7 cellular contexts compared by ENCODE assay signal in genomic region chr10:46368956-46369355, GRCh38. TPM values are rescaled to one million over a fixed set of nuclear protein-coding genes. Genes with fewer than 3 reads are reported as not detected.
"Had no signal": no experiment of that assay in that cellular context is flagged by ENCODE, and none has a peak within 500 bp of the region (broad histone marks: within the 10 kb centered on the region; RNA-seq: fewer than 3 reads in every experiment).

No MANE protein-coding gene starts in this region.

RNA-seq across cellular contexts. Expression of gene ANXA8L1, which starts 6.6 kb away (rescaled TPM):
- total RNA-seq: activated CD4-positive, alpha-beta T cell treated with anti-CD3 and anti-CD28 coated beads for 36 hours; activated CD8-positive, alpha-beta T cell treated with anti-CD3 and anti-CD28 coated beads, Interleukin-2, amount 10 ng/mL, durations not matched to agents 7 days and 5 days; activated T-helper 2 cell treated with anti-CD3 and anti-CD28 coated beads, Interferon-gamma antibody, Interleukin-2, Interleukin-4, amounts not matched to agents 10 μg/mL and 5 μg/mL and 100 μg/mL, durations not matched to agents 14 hours and 24 hours and 36 hours; ascending aorta; T-cell; T-helper 17 cell; WTC11 had no signal
